ENCODE assay signal across 11 cellular contexts in genomic region chr4:152510349-152511147, GRCh38. TPM values are rescaled to one million over a fixed set of nuclear protein-coding genes. Genes with fewer than 3 reads are reported as not detected.
DNase-seq lines count a peak whose midpoint lies in the region; ATAC-seq and TF ChIP-seq lines count a peak whose summit lies in the region.
"Had no signal": no experiment of that assay in that cellular context is flagged by ENCODE, and none has a peak within 500 bp of the region (broad histone marks: within the 10 kb centered on the region; RNA-seq: fewer than 3 reads in every experiment).

No MANE protein-coding gene starts in this region.

- H3K27ac Mint-ChIP-seq in activated CD4-positive, alpha-beta memory T cell treated with anti-CD3 and anti-CD28 coated beads, Interleukin-2, amount 10 ng/mL, durations not matched to agents 7 days and 5 days = peak overlapping the region; percentile 36
- H3K27ac Mint-ChIP-seq: HFFc6 had no signal

- CTCF ChIA-PET in activated CD4-positive, alpha-beta memory T cell treated with anti-CD3 and anti-CD28 coated beads, Interleukin-2, amount 10 ng/mL, durations not matched to agents 7 days and 5 days (lab: Charles Lee) = interaction anchor here (0.7 to 0.8 kb wide), 2 partner anchors 9 to 26 kb away, joined by 3 read pairs; no protein-coding TSS in a partner anchor

- H3K4me1 Mint-ChIP-seq in activated CD4-positive, alpha-beta memory T cell treated with anti-CD3 and anti-CD28 coated beads, Interleukin-2, amount 10 ng/mL, durations not matched to agents 7 days and 5 days = peaks cover 42% of the 10 kb centered on the region

- POLR2A ChIA-PET in activated CD4-positive, alpha-beta memory T cell treated with anti-CD3 and anti-CD28 coated beads, Interleukin-2, amount 10 ng/mL, durations not matched to agents 7 days and 5 days (lab: Charles Lee) = interaction anchor here (1.3 to 1.7 kb wide), 3 partner anchors 15 to 44 kb away, joined by 3 to 11 read pairs (median 4); partner anchors contain the start of gene FBXW7

- H3K9me3 Mint-ChIP-seq in activated CD4-positive, alpha-beta memory T cell treated with anti-CD3 and anti-CD28 coated beads, Interleukin-2, amount 10 ng/mL, durations not matched to agents 7 days and 5 days = no peaks in the 10 kb centered on the region
- H3K9me3 Mint-ChIP-seq: HFFc6 had no signal

- TF ChIP-seq CTCF in GM06990 (IDR thresholded peaks at IDR 0.05; ENCODE audit: insufficient read depth, low read length, poor library complexity, severe bottlenecking) = no peak

- DNase-seq in GM06990 (ENCODE audit: extremely low read depth, insufficient read length) = no peak
- no peak for DNase-seq in activated CD4-positive, alpha-beta memory T cell treated with anti-CD3 and anti-CD28 coated beads, Interleukin-2, amount 10 ng/mL, durations not matched to agents 7 days and 5 days
- DNase-seq in superior temporal gyrus (ENCODE audit: extremely low spot score) = no peak
- no peak for DNase-seq in UCSD-AML1 (lab: John Stamatoyannopoulos, UW; ENCODE audit: unreplicated experiment)
- no peak for DNase-seq in ACHN
- no peak for DNase-seq in Ammon's horn (ENCODE audit: low spot score)
- DNase-seq: activated gamma-delta T cell treated with Interleukin-2 at 50 U/mL for 16 hours, HFFc6, NCI-H2029 had no signal

- ATAC-seq in GM19035 (IDR thresholded peaks at IDR 0.05; ENCODE audit: unreplicated experiment) (peak; percentile 55), HG02885 (IDR thresholded peaks at IDR 0.05; ENCODE audit: poor library complexity, unreplicated experiment) (peak; percentile 53)

- H3K36me3 ChIP-seq in GM06990 (ENCODE audit: control insufficient read depth, insufficient read depth, low read length) = peaks cover 4% of the 10 kb centered on the region

- in situ Hi-C loops in ACHN (cut with HindIII; ENCODE audit: low pct_ligation_motif_present, low pct_unique_long_range_greater_than_20kb, low sequenced_read_pairs) = no loop called here

- H3K4me3 Mint-ChIP-seq in activated CD4-positive, alpha-beta memory T cell treated with anti-CD3 and anti-CD28 coated beads, Interleukin-2, amount 10 ng/mL, durations not matched to agents 7 days and 5 days = peak overlapping the region; percentile 60
- H3K4me3 Mint-ChIP-seq: HFFc6 had no signal

- H3K36me3 Mint-ChIP-seq in activated CD4-positive, alpha-beta memory T cell treated with anti-CD3 and anti-CD28 coated beads, Interleukin-2, amount 10 ng/mL, durations not matched to agents 7 days and 5 days (ENCODE audit: low read depth) = peaks cover 26% of the 10 kb centered on the region

- H3K4me3 ChIP-seq in GM06990 (replicated peaks; ENCODE audit: low read depth, low read length) = peak overlapping the region; percentile 36

- no peaks in the 10 kb centered on the region for H3K27me3 ChIP-seq in GM06990 (replicated peaks; ENCODE audit: control insufficient read depth, insufficient read depth, low read length)

- H3K27me3 Mint-ChIP-seq in activated CD4-positive, alpha-beta memory T cell treated with anti-CD3 and anti-CD28 coated beads, Interleukin-2, amount 10 ng/mL, durations not matched to agents 7 days and 5 days = no peaks in the 10 kb centered on the region

RNA-seq across cellular contexts. Expression of gene FBXW7, which starts 25.3 kb away (rescaled TPM):
- 10 to 100 TPM; 59.8 to 66.8 TPM for total RNA-seq in activated CD4-positive, alpha-beta memory T cell treated with anti-CD3 and anti-CD28 coated beads, Interleukin-2, amount 10 ng/mL, durations not matched to agents 7 days and 5 days
